18 cellular contexts compared by ENCODE assay signal in the genomic region with DNA sequence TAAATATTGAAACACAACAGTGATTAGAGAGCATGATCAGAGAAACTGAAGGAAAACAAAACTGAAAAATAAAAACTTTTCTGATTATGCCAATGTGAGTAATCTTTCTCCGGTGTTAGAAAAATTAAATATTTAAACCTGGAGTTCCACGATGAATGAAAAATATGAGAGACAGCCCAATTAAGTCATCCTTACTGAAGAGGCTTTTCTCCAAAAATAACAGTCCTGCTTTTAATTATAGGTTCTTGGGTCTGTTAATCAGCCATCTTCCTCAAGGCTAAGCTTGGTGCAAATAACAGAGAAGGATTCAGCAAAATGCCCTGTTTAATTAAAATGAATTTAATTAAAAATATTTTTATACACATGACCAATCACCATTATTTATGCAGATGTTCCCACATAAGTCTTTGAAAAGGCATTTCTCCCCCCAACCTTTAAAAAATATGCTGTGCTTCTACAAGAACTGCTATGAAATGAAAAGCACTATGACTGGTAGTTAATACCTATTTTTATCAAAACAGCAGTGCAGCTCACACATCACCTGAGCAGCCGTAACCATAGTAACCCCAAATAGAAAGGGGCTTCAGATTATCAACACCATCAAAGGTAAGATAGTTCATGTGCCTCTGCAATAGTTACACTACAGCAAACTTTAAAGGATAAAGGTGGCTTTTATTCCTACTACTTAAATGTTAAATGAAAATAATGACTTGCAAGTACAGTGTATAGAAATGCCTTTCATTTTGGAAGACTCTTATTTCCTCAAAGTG.
"Had no signal": no experiment of that assay in that cellular context is flagged by ENCODE, and none has a peak within 500 bp of the region (broad histone marks: within the 10 kb centered on the region; RNA-seq: fewer than 3 reads in every experiment).

No MANE protein-coding gene starts in this region.

- H3K4me1 ChIP-seq: body of pancreas, pancreas, upper lobe of right lung had no signal

- H3K9me3 ChIP-seq: body of pancreas, gastroesophageal sphincter, heart right ventricle, neutrophil, pancreas, sigmoid colon, upper lobe of right lung had no signal

- ATAC-seq: activated CD4-positive, CD25-positive, alpha-beta regulatory T cell treated with anti-CD3 and anti-CD28 coated beads, Interleukin-2, amount 50 U/mL, for 24 hours; activated CD8-positive, alpha-beta T cell treated with anti-CD3 and anti-CD28 coated beads, Interleukin-2, amount 10 ng/mL, durations not matched to agents 7 days and 5 days; body of pancreas; gastroesophageal sphincter; heart right ventricle; natural killer cell; pancreas; upper lobe of right lung had no signal

- H3K27me3 ChIP-seq: body of pancreas, gastroesophageal sphincter, heart right ventricle, neutrophil, pancreas, sigmoid colon, upper lobe of right lung had no signal

- H3K27ac ChIP-seq: body of pancreas, gastroesophageal sphincter, heart right ventricle, neutrophil, pancreas, sigmoid colon, upper lobe of right lung had no signal

- H3K4me3 ChIP-seq: body of pancreas, gastroesophageal sphincter, heart right ventricle, pancreas, sigmoid colon, upper lobe of right lung had no signal

- H3K36me3 ChIP-seq: gastroesophageal sphincter, heart right ventricle, neutrophil, pancreas, sigmoid colon, upper lobe of right lung had no signal

- DNase-seq: activated CD4-positive, alpha-beta T cell treated with anti-CD3 and anti-CD28 coated beads, Interleukin-2, amount 10 ng/mL, durations not matched to agents 7 days and 5 days; activated CD8-positive, alpha-beta T cell treated with anti-CD3 and anti-CD28 coated beads, Interleukin-2, amount 10 ng/mL, durations not matched to agents 7 days and 5 days; activated naive CD4-positive, alpha-beta T cell treated with Interleukin-2 at 50 U/mL for 16 hours; activated naive CD8-positive, alpha-beta T cell treated with anti-CD3 and anti-CD28 coated beads, Interleukin-2, amount 10 ng/mL, durations not matched to agents 7 days and 5 days; activated T-cell treated with anti-CD3 and anti-CD28 coated beads, Interleukin-2, amount 50 U/mL, for 24 hours; body of pancreas; endodermal cell; erythroblast; heart right ventricle; natural killer cell; pancreas; sigmoid colon; stimulated activated CD4-positive, alpha-beta T cell treated with anti-CD3 and anti-CD28 coated beads, Interleukin-4, amount 100 ng/mL, for 4 hours; stimulated activated naive CD4-positive, alpha-beta T cell; upper lobe of right lung had no signal
